In genomic region chr2:168490916-168491605, GRCh38 we compare ENCODE assay signal across 9 cellular contexts. TPM values are rescaled to one million over a fixed set of nuclear protein-coding genes. Genes with fewer than 3 reads are reported as not detected.
DNase-seq lines count a peak whose midpoint lies in the region; ATAC-seq lines count a peak whose summit lies in the region.
"Had no signal": no experiment of that assay in that cellular context is flagged by ENCODE, and none has a peak within 500 bp of the region (broad histone marks: within the 10 kb centered on the region; RNA-seq: fewer than 3 reads in every experiment).

No MANE protein-coding gene starts in this region.

- peak overlapping the region; percentile 87 for H3K27ac Mint-ChIP-seq in activated CD4-positive, alpha-beta memory T cell treated with anti-CD3 and anti-CD28 coated beads, Interleukin-2, amount 10 ng/mL, durations not matched to agents 7 days and 5 days
- H3K27ac Mint-ChIP-seq in immature natural killer cell: peak overlapping the region; percentile 81 to 94 (median 84)

- peak overlapping the region; percentile 70 for H3K4me3 Mint-ChIP-seq in activated CD4-positive, alpha-beta memory T cell treated with anti-CD3 and anti-CD28 coated beads, Interleukin-2, amount 10 ng/mL, durations not matched to agents 7 days and 5 days
- peak overlapping the region; percentile 74 to 91 (median 82) for H3K4me3 Mint-ChIP-seq in immature natural killer cell

- DNase-seq in stimulated activated CD4-positive, alpha-beta T cell treated with anti-CD3 and anti-CD28 coated beads, Interleukin-4, amount 100 ng/mL, for 24 hours: peak; percentile 13
- no peak for DNase-seq in stimulated activated CD4-positive, alpha-beta T cell treated with anti-CD3 and anti-CD28 coated beads, Interleukin-4, amount 100 ng/mL, for 1 hour
- peak; percentile 27 for DNase-seq in activated CD4-positive, alpha-beta memory T cell treated with anti-CD3 and anti-CD28 coated beads, Interleukin-2, amount 10 ng/mL, durations not matched to agents 7 days and 5 days
- no peak for DNase-seq in immature natural killer cell
- DNase-seq in nucleus accumbens (lab: John Stamatoyannopoulos, UW): no peak
- DNase-seq: pancreas had no signal

- CTCF ChIA-PET in activated CD4-positive, alpha-beta memory T cell treated with anti-CD3 and anti-CD28 coated beads, Interleukin-2, amount 10 ng/mL, durations not matched to agents 7 days and 5 days (lab: Charles Lee): interaction anchor here (0.7 to 1.2 kb wide), 3 partner anchors 35 to 372 kb away, joined by 3 read pairs; partner anchors contain the start of gene CERS6

- POLR2A ChIA-PET in activated CD4-positive, alpha-beta memory T cell treated with anti-CD3 and anti-CD28 coated beads, Interleukin-2, amount 10 ng/mL, durations not matched to agents 7 days and 5 days (lab: Charles Lee): interaction anchor here (0.9 to 1.4 kb wide), 6 partner anchors 9 to 296 kb away, joined by 3 to 6 read pairs (median 3); no protein-coding TSS in a partner anchor

- peaks cover 3% of the 10 kb centered on the region for H3K27me3 Mint-ChIP-seq in activated CD4-positive, alpha-beta memory T cell treated with anti-CD3 and anti-CD28 coated beads, Interleukin-2, amount 10 ng/mL, durations not matched to agents 7 days and 5 days
- H3K27me3 Mint-ChIP-seq in immature natural killer cell (ENCODE audit: low read depth in 3 of 3): peaks cover 0 to 2% (median 2%) of the 10 kb centered on the region in 3 donors

- peaks cover 21% of the 10 kb centered on the region for H3K36me3 Mint-ChIP-seq in activated CD4-positive, alpha-beta memory T cell treated with anti-CD3 and anti-CD28 coated beads, Interleukin-2, amount 10 ng/mL, durations not matched to agents 7 days and 5 days (ENCODE audit: low read depth)
- H3K36me3 Mint-ChIP-seq in immature natural killer cell: peaks cover 0 to 4% (median 0%) of the 10 kb centered on the region in 3 donors

- H3K4me1 Mint-ChIP-seq in activated CD4-positive, alpha-beta memory T cell treated with anti-CD3 and anti-CD28 coated beads, Interleukin-2, amount 10 ng/mL, durations not matched to agents 7 days and 5 days: peaks cover 51% of the 10 kb centered on the region
- H3K4me1 Mint-ChIP-seq in immature natural killer cell: peaks cover 44 to 65% of the 10 kb centered on the region in 2 donors

- H3K9me3 Mint-ChIP-seq in activated CD4-positive, alpha-beta memory T cell treated with anti-CD3 and anti-CD28 coated beads, Interleukin-2, amount 10 ng/mL, durations not matched to agents 7 days and 5 days: peaks cover 5% of the 10 kb centered on the region
- peaks cover 0 to 2% (median 0%) of the 10 kb centered on the region in 6 donors for H3K9me3 Mint-ChIP-seq in immature natural killer cell

- no peak for ATAC-seq in HG03175 (IDR thresholded peaks at IDR 0.05; ENCODE audit: unreplicated experiment)
- no peak for ATAC-seq in GM21526 (IDR thresholded peaks at IDR 0.05; ENCODE audit: low FRiP score, unreplicated experiment)
- no peak for ATAC-seq in HG03469 (IDR thresholded peaks at IDR 0.05; ENCODE audit: unreplicated experiment)

RNA-seq across cellular contexts. Expression of gene CERS6, which starts 35.0 kb away (rescaled TPM):
- total RNA-seq in activated CD4-positive, alpha-beta memory T cell treated with anti-CD3 and anti-CD28 coated beads, Interleukin-2, amount 10 ng/mL, durations not matched to agents 7 days and 5 days: 1 to 10 TPM; 7.4 to 8.4 TPM
- polyA plus RNA-seq in immature natural killer cell: 1 to 10 TPM; 2.4 to 9.2 (median 5.6) TPM

Comparison
In these comparisons a context has a peak if more than half of its experiments do, and no peak if none do; other contexts are left out.
1. DNase-seq: peak in stimulated activated CD4-positive, alpha-beta T cell treated with anti-CD3 and anti-CD28 coated beads, Interleukin-4, amount 100 ng/mL, for 24 hours (single experiment) and activated CD4-positive, alpha-beta memory T cell treated with anti-CD3 and anti-CD28 coated beads, Interleukin-2, amount 10 ng/mL, durations not matched to agents 7 days and 5 days (single experiment); none in stimulated activated CD4-positive, alpha-beta T cell treated with anti-CD3 and anti-CD28 coated beads, Interleukin-4, amount 100 ng/mL, for 1 hour (single experiment), immature natural killer cell (0 of 3) and nucleus accumbens (0 of 56).